In genomic region chrX:9333873-9334272, GRCh38 we compare ENCODE assay signal across 25 cellular contexts.
"Had no signal": no experiment of that assay in that cellular context is flagged by ENCODE, and none has a peak within 500 bp of the region (broad histone marks: within the 10 kb centered on the region; RNA-seq: fewer than 3 reads in every experiment).

No MANE protein-coding gene starts in this region.

- ATAC-seq: mucosa of descending colon; natural killer cell treated with Interleukin-12 subunit alpha and Interleukin-12 subunit beta and Interleukin-15 and Interleukin-18, amount 100 ng/mL, for 72 hours had no signal

- H3K27me3 Mint-ChIP-seq: activated CD4-positive, alpha-beta memory T cell treated with anti-CD3 and anti-CD28 coated beads for 36 hours had no signal

- H3K36me3 ChIP-seq: esophagus squamous epithelium, left ventricle myocardium inferior, neutrophil, prostate gland, right atrium auricular region, suprapubic skin, tibial nerve had no signal

- H3K9me3 ChIP-seq: esophagus squamous epithelium, left ventricle myocardium inferior, mucosa of descending colon, neutrophil, prostate gland, right atrium auricular region, suprapubic skin, tibial nerve had no signal

- H3K4me1 ChIP-seq: esophagus squamous epithelium, left ventricle myocardium inferior, prostate gland, right atrium auricular region, suprapubic skin had no signal

- H3K4me3 ChIP-seq: esophagus squamous epithelium, left ventricle myocardium inferior, lung, mucosa of descending colon, prostate gland, right atrium auricular region, suprapubic skin, tibial nerve had no signal

- H3K9me3 Mint-ChIP-seq: activated CD4-positive, alpha-beta memory T cell treated with anti-CD3 and anti-CD28 coated beads for 36 hours; activated CD4-positive, alpha-beta T cell treated with anti-CD3 and anti-CD28 coated beads, Interleukin-2, amount 10 ng/mL, durations not matched to agents 24 days and 14 days; natural killer cell treated with Interleukin-12 subunit alpha and Interleukin-12 subunit beta and Interleukin-15 and Interleukin-18, amount 100 ng/mL, for 72 hours; T-helper 1 cell treated with Interleukin-12 subunit alpha and Interleukin-12 subunit beta and Interleukin-4 antibody, amounts not matched to agents 30 μg/mL and 1 μg/mL, for 36 hours had no signal

- H3K27ac ChIP-seq: esophagus squamous epithelium, left ventricle myocardium inferior, neutrophil, prostate gland, right atrium auricular region, suprapubic skin, tibial nerve had no signal

- H3K27ac Mint-ChIP-seq: activated CD4-positive, alpha-beta memory T cell treated with anti-CD3 and anti-CD28 coated beads for 36 hours; activated CD4-positive, alpha-beta T cell treated with anti-CD3 and anti-CD28 coated beads, Interleukin-2, amount 10 ng/mL, durations not matched to agents 24 days and 14 days; natural killer cell treated with Interleukin-12 subunit alpha and Interleukin-12 subunit beta and Interleukin-15 and Interleukin-18, amount 100 ng/mL, for 72 hours; T-helper 1 cell treated with Interleukin-12 subunit alpha and Interleukin-12 subunit beta and Interleukin-4 antibody, amounts not matched to agents 30 μg/mL and 1 μg/mL, for 36 hours had no signal

- H3K27me3 ChIP-seq: esophagus squamous epithelium, neutrophil, right atrium auricular region, suprapubic skin, tibial nerve had no signal

- H3K36me3 Mint-ChIP-seq: activated CD4-positive, alpha-beta memory T cell treated with anti-CD3 and anti-CD28 coated beads for 36 hours; natural killer cell treated with Interleukin-12 subunit alpha and Interleukin-12 subunit beta and Interleukin-15 and Interleukin-18, amount 100 ng/mL, for 72 hours had no signal

- DNase-seq: activated CD4-positive, alpha-beta memory T cell treated with anti-CD3 and anti-CD28 coated beads for 36 hours; activated CD4-positive, alpha-beta T cell treated with anti-CD3 and anti-CD28 coated beads, Interleukin-2, amount 10 ng/mL, durations not matched to agents 24 days and 14 days; activated CD4-positive, CD25-positive, alpha-beta regulatory T cell treated with anti-CD3 and anti-CD28 coated beads, Interleukin-2, amount 50 U/mL, for 72 hours; activated CD8-positive, alpha-beta memory T cell treated with anti-CD3 and anti-CD28 coated beads, Interleukin-2, amount 50 U/mL, for 4 hours; activated gamma-delta T cell treated with Interleukin-2 at 50 U/mL for 16 hours; activated naive CD4-positive, alpha-beta T cell treated with anti-CD3 and anti-CD28 coated beads, Interleukin-2, amount 50 U/mL, for 16 hours; activated T-cell treated with anti-CD3 and anti-CD28 coated beads, Interleukin-2, amount 50 U/mL, for 1 hour; amniotic stem cell; caudate nucleus; esophagus squamous epithelium; foreskin melanocyte; left ventricle myocardium inferior; mucosa of descending colon; stimulated activated CD4-positive, alpha-beta T cell treated with anti-CD3 and anti-CD28 coated beads, Interleukin-15, amount 100 ng/mL, for 24 hours; stimulated activated CD4-positive, alpha-beta T cell treated with anti-CD3 and anti-CD28 coated beads, Interleukin-2, amount 100 ng/mL, for 24 hours; stimulated activated naive CD4-positive, alpha-beta T cell; T-helper 9 cell had no signal

- H3K4me3 Mint-ChIP-seq: activated CD4-positive, alpha-beta memory T cell treated with anti-CD3 and anti-CD28 coated beads for 36 hours; activated CD4-positive, alpha-beta T cell treated with anti-CD3 and anti-CD28 coated beads, Interleukin-2, amount 10 ng/mL, durations not matched to agents 24 days and 14 days; natural killer cell treated with Interleukin-12 subunit alpha and Interleukin-12 subunit beta and Interleukin-15 and Interleukin-18, amount 100 ng/mL, for 72 hours; T-helper 1 cell treated with Interleukin-12 subunit alpha and Interleukin-12 subunit beta and Interleukin-4 antibody, amounts not matched to agents 30 μg/mL and 1 μg/mL, for 36 hours had no signal
